19 cellular contexts compared by ENCODE assay signal in genomic region chr2:40128796-40129195, GRCh38.
"Had no signal": no experiment of that assay in that cellular context is flagged by ENCODE, and none has a peak within 500 bp of the region (broad histone marks: within the 10 kb centered on the region; RNA-seq: fewer than 3 reads in every experiment).

No MANE protein-coding gene starts in this region.

- H3K4me3 Mint-ChIP-seq: activated CD4-positive, alpha-beta T cell treated with anti-CD3 and anti-CD28 coated beads, Interleukin-2, amount 10 ng/mL, durations not matched to agents 7 days and 5 days; activated CD8-positive, alpha-beta T cell treated with anti-CD3 and anti-CD28 coated beads, Interleukin-2, amount 10 ng/mL, durations not matched to agents 7 days and 5 days; activated naive CD8-positive, alpha-beta T cell treated with anti-CD3 and anti-CD28 coated beads, Interleukin-2, amount 10 ng/mL, durations not matched to agents 7 days and 5 days; activated T-cell treated with anti-CD3 and anti-CD28 coated beads, Interleukin-2, amount 50 U/mL, for 24 hours; central memory CD8-positive, alpha-beta T cell; endodermal cell; nephron; stimulated activated naive B cell treated with anti-CD40 and anti-IgM and Interleukin-4, amounts not matched to agents 10 μg/mL and 1 μg/mL and 100 μg/mL, for 72 hours had no signal

- ATAC-seq: activated CD4-positive, CD25-positive, alpha-beta regulatory T cell treated with anti-CD3 and anti-CD28 coated beads, Interleukin-2, amount 50 U/mL, for 24 hours; activated CD8-positive, alpha-beta T cell treated with anti-CD3 and anti-CD28 coated beads, Interleukin-2, amount 10 ng/mL, durations not matched to agents 7 days and 5 days; gastrocnemius medialis; lower lobe of right lung; stimulated activated naive B cell treated with anti-CD40 and anti-IgM and Interleukin-4, amounts not matched to agents 10 μg/mL and 1 μg/mL and 100 μg/mL, for 72 hours had no signal

- H3K4me3 ChIP-seq: colonic mucosa, gastrocnemius medialis, lower lobe of right lung had no signal

- H3K4me1 Mint-ChIP-seq: central memory CD8-positive, alpha-beta T cell; stimulated activated naive B cell treated with anti-CD40 and anti-IgM and Interleukin-4, amounts not matched to agents 10 μg/mL and 1 μg/mL and 100 μg/mL, for 72 hours had no signal

- H3K27me3 Mint-ChIP-seq: activated CD4-positive, alpha-beta T cell treated with anti-CD3 and anti-CD28 coated beads, Interleukin-2, amount 10 ng/mL, durations not matched to agents 7 days and 5 days; activated T-cell treated with anti-CD3 and anti-CD28 coated beads, Interleukin-2, amount 50 U/mL, for 24 hours; central memory CD8-positive, alpha-beta T cell; stimulated activated naive B cell treated with anti-CD40 and anti-IgM and Interleukin-4, amounts not matched to agents 10 μg/mL and 1 μg/mL and 100 μg/mL, for 72 hours had no signal

- H3K4me1 ChIP-seq: colonic mucosa, gastrocnemius medialis, lower lobe of right lung had no signal

- H3K27ac Mint-ChIP-seq: activated CD4-positive, alpha-beta T cell treated with anti-CD3 and anti-CD28 coated beads, Interleukin-2, amount 10 ng/mL, durations not matched to agents 7 days and 5 days; activated CD8-positive, alpha-beta T cell treated with anti-CD3 and anti-CD28 coated beads, Interleukin-2, amount 10 ng/mL, durations not matched to agents 7 days and 5 days; activated naive CD8-positive, alpha-beta T cell treated with anti-CD3 and anti-CD28 coated beads, Interleukin-2, amount 10 ng/mL, durations not matched to agents 7 days and 5 days; activated T-cell treated with anti-CD3 and anti-CD28 coated beads, Interleukin-2, amount 50 U/mL, for 24 hours; activated T-helper 2 cell treated with anti-CD3 and anti-CD28 coated beads, Interferon-gamma antibody, Interleukin-2, Interleukin-4, amounts not matched to agents 10 μg/mL and 5 μg/mL and 100 μg/mL, durations not matched to agents 14 hours and 24 hours and 36 hours; stimulated activated naive B cell treated with anti-CD40 and anti-IgM and Interleukin-4, amounts not matched to agents 10 μg/mL and 1 μg/mL and 100 μg/mL, for 72 hours had no signal

- DNase-seq: activated CD4-positive, alpha-beta T cell treated with anti-CD3 and anti-CD28 coated beads, Interleukin-2, amount 10 ng/mL, durations not matched to agents 7 days and 5 days; activated CD8-positive, alpha-beta T cell treated with anti-CD3 and anti-CD28 coated beads, Interleukin-2, amount 10 ng/mL, durations not matched to agents 7 days and 5 days; activated naive CD4-positive, alpha-beta T cell treated with Interleukin-2 at 50 U/mL for 16 hours; activated naive CD8-positive, alpha-beta T cell treated with anti-CD3 and anti-CD28 coated beads, Interleukin-2, amount 10 ng/mL, durations not matched to agents 7 days and 5 days; activated T-cell treated with anti-CD3 and anti-CD28 coated beads, Interleukin-2, amount 50 U/mL, for 24 hours; anterior cingulate cortex; brain microvascular endothelial cell; colonic mucosa; endodermal cell; gastrocnemius medialis; head of caudate nucleus; lower lobe of right lung; posterior cingulate gyrus; stimulated activated CD4-positive, alpha-beta T cell treated with anti-CD3 and anti-CD28 coated beads, Interleukin-4, amount 100 ng/mL, for 24 hours; stimulated activated naive B cell treated with anti-CD40 and anti-IgM and Interleukin-4, amounts not matched to agents 10 μg/mL and 1 μg/mL and 100 μg/mL, for 72 hours had no signal

- H3K36me3 Mint-ChIP-seq: activated naive CD8-positive, alpha-beta T cell treated with anti-CD3 and anti-CD28 coated beads, Interleukin-2, amount 10 ng/mL, durations not matched to agents 7 days and 5 days; stimulated activated naive B cell treated with anti-CD40 and anti-IgM and Interleukin-4, amounts not matched to agents 10 μg/mL and 1 μg/mL and 100 μg/mL, for 72 hours had no signal

- H3K27me3 ChIP-seq: brain microvascular endothelial cell, colonic mucosa, gastrocnemius medialis had no signal

- H3K9me3 Mint-ChIP-seq: activated CD4-positive, alpha-beta T cell treated with anti-CD3 and anti-CD28 coated beads, Interleukin-2, amount 10 ng/mL, durations not matched to agents 7 days and 5 days; activated naive CD8-positive, alpha-beta T cell treated with anti-CD3 and anti-CD28 coated beads, Interleukin-2, amount 10 ng/mL, durations not matched to agents 7 days and 5 days; activated T-cell treated with anti-CD3 and anti-CD28 coated beads, Interleukin-2, amount 50 U/mL, for 24 hours; activated T-helper 2 cell treated with anti-CD3 and anti-CD28 coated beads, Interferon-gamma antibody, Interleukin-2, Interleukin-4, amounts not matched to agents 10 μg/mL and 5 μg/mL and 100 μg/mL, durations not matched to agents 14 hours and 24 hours and 36 hours; central memory CD8-positive, alpha-beta T cell; endodermal cell; nephron; stimulated activated naive B cell treated with anti-CD40 and anti-IgM and Interleukin-4, amounts not matched to agents 10 μg/mL and 1 μg/mL and 100 μg/mL, for 72 hours had no signal

- H3K36me3 ChIP-seq: brain microvascular endothelial cell, colonic mucosa, gastrocnemius medialis, lower lobe of right lung had no signal

- H3K27ac ChIP-seq: colonic mucosa, gastrocnemius medialis, lower lobe of right lung had no signal

- H3K9me3 ChIP-seq: colonic mucosa, gastrocnemius medialis, lower lobe of right lung had no signal
